ENCODE assay signal across 16 cellular contexts in genomic region chr5:96001262-96001661, GRCh38.
"Had no signal": no experiment of that assay in that cellular context is flagged by ENCODE, and none has a peak within 500 bp of the region (broad histone marks: within the 10 kb centered on the region; RNA-seq: fewer than 3 reads in every experiment).

No MANE protein-coding gene starts in this region.

- H3K27ac Mint-ChIP-seq: activated naive CD8-positive, alpha-beta T cell treated with anti-CD3 and anti-CD28 coated beads, Interleukin-2, amount 10 ng/mL, durations not matched to agents 7 days and 5 days; activated T-helper 1 cell treated with anti-CD3 and anti-CD28 coated beads, Interleukin-12 subunit alpha, Interleukin-12 subunit beta, Interleukin-2, Interleukin-4 antibody, amounts not matched to agents 30 ng/mL and 10 ng/mL and 1 ng/mL, durations not matched to agents 14 hours and 24 hours and 36 hours; memory B cell; naive thymus-derived CD4-positive, alpha-beta T cell had no signal

- H3K9me3 ChIP-seq: left lung, mucosa of descending colon, pancreas, transverse colon had no signal

- H3K4me3 Mint-ChIP-seq: activated naive CD8-positive, alpha-beta T cell treated with anti-CD3 and anti-CD28 coated beads, Interleukin-2, amount 10 ng/mL, durations not matched to agents 7 days and 5 days; activated T-helper 1 cell treated with anti-CD3 and anti-CD28 coated beads, Interleukin-12 subunit alpha, Interleukin-12 subunit beta, Interleukin-2, Interleukin-4 antibody, amounts not matched to agents 30 ng/mL and 10 ng/mL and 1 ng/mL, durations not matched to agents 14 hours and 24 hours and 36 hours; memory B cell; naive thymus-derived CD4-positive, alpha-beta T cell had no signal

- DNase-seq: activated naive CD8-positive, alpha-beta T cell treated with anti-CD3 and anti-CD28 coated beads, Interleukin-2, amount 10 ng/mL, durations not matched to agents 7 days and 5 days; aorta; head of caudate nucleus; left lung; mucosa of descending colon; naive thymus-derived CD4-positive, alpha-beta T cell; pancreas; stimulated activated CD4-positive, alpha-beta T cell treated with anti-CD3 and anti-CD28 coated beads, Interleukin-15, amount 100 ng/mL, for 24 hours; stimulated activated CD4-positive, alpha-beta T cell treated with anti-CD3 and anti-CD28 coated beads, Interleukin-4, amount 100 ng/mL, for 1 hour; stimulated activated naive CD4-positive, alpha-beta T cell treated with Interleukin-2 at 50 U/mL for 16 hours; SW 1271; transverse colon had no signal

- H3K36me3 Mint-ChIP-seq: activated naive CD8-positive, alpha-beta T cell treated with anti-CD3 and anti-CD28 coated beads, Interleukin-2, amount 10 ng/mL, durations not matched to agents 7 days and 5 days; memory B cell had no signal

- H3K4me1 Mint-ChIP-seq: activated naive CD8-positive, alpha-beta T cell treated with anti-CD3 and anti-CD28 coated beads, Interleukin-2, amount 10 ng/mL, durations not matched to agents 7 days and 5 days; memory B cell; naive thymus-derived CD4-positive, alpha-beta T cell had no signal

- H3K4me3 ChIP-seq: left lung, mucosa of descending colon, pancreas, transverse colon had no signal

- H3K36me3 ChIP-seq: left lung, pancreas, transverse colon had no signal

- H3K27me3 ChIP-seq: left lung, pancreas, transverse colon had no signal

- H3K9me3 Mint-ChIP-seq: activated naive CD8-positive, alpha-beta T cell treated with anti-CD3 and anti-CD28 coated beads, Interleukin-2, amount 10 ng/mL, durations not matched to agents 7 days and 5 days had no signal

- ATAC-seq: activated CD4-positive, CD25-positive, alpha-beta regulatory T cell treated with anti-CD3 and anti-CD28 coated beads, Interleukin-2, amount 50 U/mL, for 24 hours; left lung; mucosa of descending colon; naive thymus-derived CD4-positive, alpha-beta T cell had no signal

- H3K27ac ChIP-seq: epithelial cell of prostate, left lung, pancreas, transverse colon had no signal

- H3K4me1 ChIP-seq: left lung, transverse colon had no signal
